In the genomic region with DNA sequence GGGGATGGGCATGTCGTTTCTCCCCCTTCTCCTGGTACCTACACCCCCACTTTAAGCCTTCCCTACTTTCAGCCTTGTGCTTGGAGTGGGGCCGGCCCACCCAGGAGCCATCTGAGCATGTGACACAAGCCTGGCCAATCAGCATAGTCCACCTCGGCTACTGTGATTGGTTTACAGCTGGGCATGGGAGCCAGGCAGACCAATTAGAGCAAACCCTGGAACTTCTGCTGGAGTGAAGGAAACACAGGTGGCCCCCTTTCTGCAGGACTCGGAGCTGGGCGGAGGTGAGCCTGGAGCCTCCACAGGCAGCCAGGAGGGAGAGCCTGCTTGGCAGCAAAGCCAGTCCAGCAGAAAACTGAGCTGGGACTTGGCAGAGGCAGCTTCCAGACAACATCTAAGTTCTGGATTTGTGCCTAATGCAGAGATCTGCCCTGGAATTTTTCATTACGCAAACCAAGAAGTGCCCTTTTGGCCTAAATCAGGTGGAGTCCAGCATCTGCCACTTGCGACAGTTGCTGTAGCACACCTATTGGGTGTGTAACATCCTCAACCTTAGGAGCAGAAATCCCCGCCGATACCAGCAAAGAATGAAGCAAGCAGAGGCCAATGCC, we compare ENCODE assay signal across 1 cellular context.
TF ChIP-seq lines count a peak whose summit lies in the region.

No MANE protein-coding gene starts in this region.

TF ChIP-seq in HepG2, 621 proteins besides CTCF, POLR2A, EP300 and RAD21 (continued from another document):
- no peak for TF ChIP-seq ZNF891 (CRISPR knock-in tag; IDR thresholded peaks at IDR 0.05)
- TF ChIP-seq FOXK1 (CRISPR knock-in tag; IDR thresholded peaks at IDR 0.05; ENCODE audit: borderline replicate concordance, low read depth), result no peak
- TF ChIP-seq ZNF570 (CRISPR knock-in tag; IDR thresholded peaks at IDR 0.05; ENCODE audit: borderline replicate concordance), result no peak
- TF ChIP-seq ZBTB34 (CRISPR knock-in tag; IDR thresholded peaks at IDR 0.05), result no peak
- no peak for TF ChIP-seq ZNF329 (CRISPR knock-in tag; IDR thresholded peaks at IDR 0.05; ENCODE audit: low read depth)
- TF ChIP-seq ZFP37 (CRISPR knock-in tag; IDR thresholded peaks at IDR 0.05; ENCODE audit: borderline replicate concordance), result no peak
- TF ChIP-seq ATRX (CRISPR knock-in tag; IDR thresholded peaks at IDR 0.05; ENCODE audit: borderline replicate concordance), result no peak
- no peak for TF ChIP-seq STAT5B (CRISPR knock-in tag; IDR thresholded peaks at IDR 0.05)
- TF ChIP-seq GATAD1 (CRISPR knock-in tag; IDR thresholded peaks at IDR 0.05), result no peak
- TF ChIP-seq, protein P1, sequence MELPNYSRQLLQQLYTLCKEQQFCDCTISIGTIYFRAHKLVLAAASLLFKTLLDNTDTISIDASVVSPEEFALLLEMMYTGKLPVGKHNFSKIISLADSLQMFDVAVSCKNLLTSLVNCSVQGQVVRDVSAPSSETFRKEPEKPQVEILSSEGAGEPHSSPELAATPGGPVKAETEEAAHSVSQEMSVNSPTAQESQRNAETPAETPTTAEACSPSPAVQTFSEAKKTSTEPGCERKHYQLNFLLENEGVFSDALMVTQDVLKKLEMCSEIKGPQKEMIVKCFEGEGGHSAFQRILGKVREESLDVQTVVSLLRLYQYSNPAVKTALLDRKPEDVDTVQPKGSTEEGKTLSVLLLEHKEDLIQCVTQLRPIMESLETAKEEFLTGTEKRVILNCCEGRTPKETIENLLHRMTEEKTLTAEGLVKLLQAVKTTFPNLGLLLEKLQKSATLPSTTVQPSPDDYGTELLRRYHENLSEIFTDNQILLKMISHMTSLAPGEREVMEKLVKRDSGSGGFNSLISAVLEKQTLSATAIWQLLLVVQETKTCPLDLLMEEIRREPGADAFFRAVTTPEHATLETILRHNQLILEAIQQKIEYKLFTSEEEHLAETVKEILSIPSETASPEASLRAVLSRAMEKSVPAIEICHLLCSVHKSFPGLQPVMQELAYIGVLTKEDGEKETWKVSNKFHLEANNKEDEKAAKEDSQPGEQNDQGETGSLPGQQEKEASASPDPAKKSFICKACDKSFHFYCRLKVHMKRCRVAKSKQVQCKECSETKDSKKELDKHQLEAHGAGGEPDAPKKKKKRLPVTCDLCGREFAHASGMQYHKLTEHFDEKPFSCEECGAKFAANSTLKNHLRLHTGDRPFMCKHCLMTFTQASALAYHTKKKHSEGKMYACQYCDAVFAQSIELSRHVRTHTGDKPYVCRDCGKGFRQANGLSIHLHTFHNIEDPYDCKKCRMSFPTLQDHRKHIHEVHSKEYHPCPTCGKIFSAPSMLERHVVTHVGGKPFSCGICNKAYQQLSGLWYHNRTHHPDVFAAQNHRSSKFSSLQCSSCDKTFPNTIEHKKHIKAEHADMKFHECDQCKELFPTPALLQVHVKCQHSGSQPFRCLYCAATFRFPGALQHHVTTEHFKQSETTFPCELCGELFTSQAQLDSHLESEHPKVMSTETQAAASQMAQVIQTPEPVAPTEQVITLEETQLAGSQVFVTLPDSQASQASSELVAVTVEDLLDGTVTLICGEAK (IDR thresholded peaks at IDR 0.05), result no peak
- TF ChIP-seq, protein P1 (CRISPR knock-in tag; IDR thresholded peaks at IDR 0.05), result no peak
- TF ChIP-seq GFI1 (CRISPR knock-in tag; IDR thresholded peaks at IDR 0.05; ENCODE audit: borderline replicate concordance), result no peak
- TF ChIP-seq TRAFD1 (CRISPR knock-in tag; IDR thresholded peaks at IDR 0.05; ENCODE audit: borderline replicate concordance), result no peak
- no peak for TF ChIP-seq TEAD2 (CRISPR knock-in tag; IDR thresholded peaks at IDR 0.05)
- TF ChIP-seq ARID5B (CRISPR knock-in tag; IDR thresholded peaks at IDR 0.05), result no peak
